ENCODE assay signal across 17 cellular contexts in the genomic region with DNA sequence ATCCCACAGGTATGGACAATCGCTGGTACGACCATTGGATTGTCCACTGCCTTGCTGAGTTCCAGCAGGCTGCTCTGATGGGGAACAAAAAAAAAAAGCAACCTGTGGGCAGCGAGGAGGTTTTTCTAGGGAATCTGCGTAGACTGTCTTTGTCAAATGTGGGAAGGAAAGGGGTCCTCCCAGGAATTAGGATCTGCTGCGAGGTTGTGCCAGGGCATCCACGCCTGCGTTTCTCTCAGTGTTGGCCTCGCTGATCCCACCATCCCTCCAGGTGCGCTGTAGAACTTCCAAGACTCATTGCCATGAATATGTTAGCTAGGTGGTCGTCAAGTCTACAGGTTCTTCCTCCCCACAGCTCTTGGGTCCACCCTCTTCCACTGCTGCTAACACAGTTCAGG.
"Had no signal": no experiment of that assay in that cellular context is flagged by ENCODE, and none has a peak within 500 bp of the region (broad histone marks: within the 10 kb centered on the region; RNA-seq: fewer than 3 reads in every experiment).

No MANE protein-coding gene starts in this region.

- H3K9me3 ChIP-seq: heart right ventricle, lower lobe of right lung, pancreas, prostate gland, stomach, upper lobe of right lung had no signal

- H3K4me3 ChIP-seq: cardiac muscle cell, heart right ventricle, lower lobe of right lung, pancreas, prostate gland, skin epidermis, stomach, upper lobe of right lung had no signal

- H3K4me3 Mint-ChIP-seq: memory B cell, mesothelial cell of epicardium, nephron had no signal

- H3K36me3 ChIP-seq: cardiac muscle cell, heart right ventricle, lower lobe of right lung, pancreas, prostate gland, stomach, upper lobe of right lung had no signal

- H3K4me1 ChIP-seq: prostate gland had no signal

- DNase-seq: erythroblast; foreskin melanocyte; heart right ventricle; lower lobe of right lung; occipital lobe; pancreas; stimulated activated CD4-positive, alpha-beta T cell treated with anti-CD3 and anti-CD28 coated beads, Interleukin-2, amount 100 ng/mL, for 24 hours; stimulated activated CD4-positive, alpha-beta T cell treated with anti-CD3 and anti-CD28 coated beads, Interleukin-4, amount 100 ng/mL, for 4 hours; stimulated activated naive CD4-positive, alpha-beta T cell; stomach; upper lobe of right lung had no signal

- H3K27ac ChIP-seq: cardiac muscle cell, heart right ventricle, lower lobe of right lung, prostate gland, upper lobe of right lung had no signal

- H3K36me3 Mint-ChIP-seq: memory B cell, mesothelial cell of epicardium had no signal

- H3K27me3 ChIP-seq: cardiac muscle cell, pancreas had no signal

- H3K4me1 Mint-ChIP-seq: nephron had no signal

- H3K9me3 Mint-ChIP-seq: memory B cell, mesothelial cell of epicardium, nephron had no signal

- H3K27ac Mint-ChIP-seq: memory B cell, mesothelial cell of epicardium, nephron had no signal

- ATAC-seq: heart right ventricle had no signal
